In the genomic region with DNA sequence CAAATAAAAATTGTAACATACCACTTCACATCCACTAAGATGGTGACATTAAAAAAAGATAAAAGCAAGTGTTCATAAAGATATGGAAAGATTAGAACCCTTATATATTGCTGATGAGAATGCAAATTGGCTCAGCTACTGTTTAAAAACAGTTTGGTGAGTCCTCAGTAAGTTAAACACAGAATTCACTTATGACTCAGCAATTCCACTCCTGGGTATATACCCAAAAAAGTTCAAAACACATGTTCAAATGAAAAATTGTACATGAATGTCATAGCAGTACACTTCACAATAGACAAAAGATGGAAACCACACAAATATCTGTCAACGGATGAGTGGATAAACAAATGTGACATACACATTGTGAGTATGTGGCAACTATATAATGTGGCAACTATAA, we compare ENCODE assay signal across 25 cellular contexts. TPM values are rescaled to one million over a fixed set of nuclear protein-coding genes. Genes with fewer than 3 reads are reported as not detected.
DNase-seq lines count a peak whose midpoint lies in the region; ATAC-seq, FAIRE-seq and TF ChIP-seq lines count a peak whose summit lies in the region.
"Had no signal": no experiment of that assay in that cellular context is flagged by ENCODE, and none has a peak within 500 bp of the region (broad histone marks: within the 10 kb centered on the region; RNA-seq: fewer than 3 reads in every experiment).

No MANE protein-coding gene starts in this region.

- H2BK15ac ChIP-seq in IMR-90 (ENCODE audit: low read depth, low read length): no peak overlapping the region

- no peak overlapping the region for H3K56ac ChIP-seq in IMR-90 (ENCODE audit: extremely low read depth, insufficient read depth, low read length)

- H4K5ac ChIP-seq in IMR-90 (ENCODE audit: low read depth, low read length): no peak overlapping the region

- ATAC-seq in A549: no peak
- no peak for ATAC-seq in IMR-90 (ENCODE audit: low read depth)
- peak; percentile 42; the same call in 1 of the 3 replicates for ATAC-seq in K562
- ATAC-seq: GM12878, GM23338 had no signal

- H3K79me2 ChIP-seq in K562 (ENCODE audit: control insufficient read depth, insufficient read depth, low read length): no peaks in the 10 kb centered on the region

- intact Hi-C loops in IMR-90 (cut with micrococcal nuclease) (no loop called here), K562 (cut with micrococcal nuclease) (no loop called here)

- no peak overlapping the region for H2BK5ac ChIP-seq in IMR-90 (ENCODE audit: low read depth, low read length, poor library complexity, severe bottlenecking)

- H2AFZ ChIP-seq in IMR-90 (replicated peaks; ENCODE audit: low read length, poor library complexity) (no peak overlapping the region), K562 (ENCODE audit: low read depth, low read length) (peak overlapping the region; percentile 66)
- H2AFZ ChIP-seq: GM23338 had no signal

- H3K4me3 ChIP-seq in A549 (no peak overlapping the region), IMR-90 (ENCODE audit: insufficient read depth, low read depth, low read length) (no peak overlapping the region), K562 (no peak overlapping the region)
- H3K4me3 ChIP-seq: BLaER1 treated with 17β-estradiol and CSF1 and Interleukin-3, amounts not matched to agents 10 nM and 100 nM; GM12878; GM23338; HAP-1 had no signal

- no peaks in the 10 kb centered on the region for H4K20me1 ChIP-seq in IMR-90 (ENCODE audit: insufficient read depth, low read length)
- H4K20me1 ChIP-seq in K562 (replicated peaks; ENCODE audit: control insufficient read depth, insufficient read depth, low read length): no peaks in the 10 kb centered on the region
- H4K20me1 ChIP-seq: BLaER1 treated with 17β-estradiol and CSF1 and Interleukin-3, amounts not matched to agents 10 nM and 100 nM had no signal

- H3K27ac ChIP-seq in A549: no peak overlapping the region
- H3K27ac ChIP-seq in IMR-90 (ENCODE audit: insufficient read depth, low read length): no peak overlapping the region
- H3K27ac ChIP-seq in K562 (ENCODE audit: extremely low read depth, low read depth, low read length): peak overlapping the region; percentile 3; the same call in 1 of the 3 replicates
- H3K27ac ChIP-seq: 22Rv1; BLaER1 treated with 17β-estradiol and CSF1 and Interleukin-3, amounts not matched to agents 10 nM and 100 nM had no signal

- H4K8ac ChIP-seq in IMR-90 (ENCODE audit: low read depth in 2 of 2, low read length in 2 of 2): no peak overlapping the region

- no peaks in the 10 kb centered on the region for H3K4me1 ChIP-seq in A549
- H3K4me1 ChIP-seq in IMR-90 (ENCODE audit: control insufficient read depth, insufficient read depth, low read length): no peaks in the 10 kb centered on the region
- H3K4me1 ChIP-seq in K562 (replicated peaks in 1 of 2; ENCODE audit: control insufficient read depth in 2 of 2, insufficient read depth in 2 of 2, low read length in 2 of 2): no peaks in the 10 kb centered on the region
- H3K4me1 ChIP-seq: BE2C; BLaER1 treated with 17β-estradiol and CSF1 and Interleukin-3, amounts not matched to agents 10 nM and 100 nM; HAP-1 had no signal

- no peak overlapping the region for H2AK9ac ChIP-seq in IMR-90 (replicated peaks; ENCODE audit: low read depth, low read length, poor library complexity)

- DNase-seq in A549 (ENCODE audit: low read depth in 1 of 2, low spot score in 1 of 2): no peak
- DNase-seq in IMR-90: no peak
- peak; percentile 25 for DNase-seq in RPMI7951 (ENCODE audit: low read depth)
- peak in 1 of 4 experiments; percentile 21 for DNase-seq in K562 (ENCODE audit: extremely low read depth in 1 of 4, low spot score in 3 of 4)
- no peak for DNase-seq in DMS53 (lab: John Stamatoyannopoulos, UW)
- DNase-seq in activated naive CD4-positive, alpha-beta T cell treated with anti-CD3 and anti-CD28 coated beads, Interleukin-2, amount 50 U/mL, for 16 hours: no peak
- no peak for DNase-seq in G401 (ENCODE audit: low spot score)
- no peak for DNase-seq in GM12891 (ENCODE audit: insufficient read length, low spot score)
- DNase-seq: ACHN; AML-193; BE2C; CD4-positive, alpha-beta T cell; CD8-positive, alpha-beta memory T cell; DND-41; GDM1; HFFc6 had no signal

- H3K14ac ChIP-seq in IMR-90 (replicated peaks; ENCODE audit: low read depth, low read length): no peak overlapping the region

- H4K91ac ChIP-seq in IMR-90 (ENCODE audit: insufficient read depth, low read depth, low read length): no peak overlapping the region

- H3K9me3 ChIP-seq in A549 (no peaks in the 10 kb centered on the region), IMR-90 (ENCODE audit: control insufficient read depth, insufficient read depth, low read length) (no peaks in the 10 kb centered on the region), K562 (replicated peaks; ENCODE audit: control insufficient read depth, insufficient read depth, low read depth, low read length) (no peaks in the 10 kb centered on the region)
- H3K9me3 ChIP-seq: BE2C; BLaER1 treated with 17β-estradiol and CSF1 and Interleukin-3, amounts not matched to agents 10 nM and 100 nM; HAP-1 had no signal

- H3K4me2 ChIP-seq in A549 (no peak overlapping the region), IMR-90 (ENCODE audit: low read depth, low read length) (no peak overlapping the region), K562 (ENCODE audit: insufficient read depth, low read length) (no peak overlapping the region)
- H3K4me2 ChIP-seq: BLaER1 treated with 17β-estradiol and CSF1 and Interleukin-3, amounts not matched to agents 10 nM and 100 nM; GM23338 had no signal

- no peak overlapping the region for H2BK120ac ChIP-seq in IMR-90 (ENCODE audit: low read depth, low read length)

- H3K23ac ChIP-seq in IMR-90 (ENCODE audit: low read depth, low read length): no peak overlapping the region

- CTCF ChIA-PET in A549 (lab: Yijun Ruan, JAX) (no interaction called here), IMR-90 (lab: Yijun Ruan, JAX) (no interaction called here), K562 (lab: Yijun Ruan, JAX; ENCODE audit: low intra/inter-chr PET ratio) (no interaction called here)

- WGBS in A549 (ENCODE audit: missing lambda C conversion rate): 7% methylated on average over 1 of the region's 1 CpG
- WGBS in IMR-90 (ENCODE audit: extremely low coverage in 2 of 2, insufficient read length in 1 of 2), 2 experiments: no CpG with 5 or more reads among the region's 1 CpG
- WGBS in K562 (ENCODE audit: insufficient coverage, low coverage, missing lambda C conversion rate): 20% methylated on average over 1 of the region's 1 CpG

- peak; percentile 54 for FAIRE-seq in A549 (lab: Jason Lieb, UNC)
- FAIRE-seq in K562 (lab: Jason Lieb, UNC): peak; percentile 65
- no peak for FAIRE-seq in GM12891 (lab: Jason Lieb, UNC)
- FAIRE-seq: A204.1, GM12878, GM18507, H54 had no signal

- dilution Hi-C loops in IMR-90 (cut with HindIII; ENCODE audit: low sequenced_read_pairs, unreplicated experiment): no loop called here

- no TSS peak for BruUV-seq in IMR-90 (replicated peaks; lab: Mats Ljungman, UMichigan)
- no TSS peak for BruUV-seq in K562 (replicated peaks; lab: Mats Ljungman, UMichigan)

- no peak overlapping the region for H3K4ac ChIP-seq in IMR-90 (ENCODE audit: low read depth, low read length)

- H3K36me3 ChIP-seq in IMR-90 (ENCODE audit: control insufficient read depth, insufficient read depth, low read length) (no peaks in the 10 kb centered on the region), K562 (ENCODE audit: control insufficient read depth, insufficient read depth, low read length) (no peaks in the 10 kb centered on the region)
- H3K36me3 ChIP-seq: BE2C; BLaER1 treated with 17β-estradiol and CSF1 and Interleukin-3, amounts not matched to agents 10 nM and 100 nM; HAP-1 had no signal

- H3K9me1 ChIP-seq in IMR-90 (ENCODE audit: insufficient read depth, low read length) (no peaks in the 10 kb centered on the region), K562 (ENCODE audit: control insufficient read depth, insufficient read depth, low read length) (no peaks in the 10 kb centered on the region)

- in situ Hi-C loops in IMR-90 (cut with MboI; ENCODE audit: low sequenced_read_pairs): no loop called here
- in situ Hi-C loops in K562 (cut with MboI): no loop called here
- in situ Hi-C loops in G401 (cut with HindIII; ENCODE audit: low sequenced_read_pairs): no loop called here

- TF ChIP-seq CTCF in A549 (IDR thresholded peaks at IDR 0.05): no peak
- TF ChIP-seq CTCF in IMR-90 (conservative IDR thresholded peaks at IDR 0.05; ENCODE audit: low read depth, low read length): no peak
- no peak for TF ChIP-seq CTCF in K562 (IDR thresholded peaks at IDR 0.05 in 2 of 3, conservative IDR thresholded peaks at IDR 0.05 in 1 of 3; ENCODE audit: insufficient read depth in 2 of 3, low read depth in 1 of 3, low read length in 3 of 3)

- TF ChIP-seq RAD21 in A549 (conservative IDR thresholded peaks at IDR 0.05 in 1 of 2, IDR thresholded peaks at IDR 0.05 in 1 of 2): no peak
- TF ChIP-seq RAD21 in IMR-90 (IDR thresholded peaks at IDR 0.05; ENCODE audit: low read length): no peak
- TF ChIP-seq RAD21 in K562 (CRISPR knock-in tag; conservative IDR thresholded peaks at IDR 0.05 in 1 of 2, IDR thresholded peaks at IDR 0.05 in 1 of 2): no peak

- H3K18ac ChIP-seq in IMR-90 (ENCODE audit: low read depth, low read length): no peak overlapping the region

- H3K79me1 ChIP-seq in IMR-90 (ENCODE audit: low read depth in 1 of 2, low read length in 2 of 2): no peaks in the 10 kb centered on the region

- H2BK20ac ChIP-seq in IMR-90 (ENCODE audit: low read depth, low read length): no peak overlapping the region

- H2AK5ac ChIP-seq in IMR-90 (ENCODE audit: low read depth, low read length): no peak overlapping the region

- TF ChIP-seq POLR2A in A549 (IDR thresholded peaks at IDR 0.05; ENCODE audit: low read length) (no peak), IMR-90 (IDR thresholded peaks at IDR 0.05; ENCODE audit: low read depth, low read length) (no peak), K562 (conservative IDR thresholded peaks at IDR 0.05) (no peak), GM12891 (IDR thresholded peaks at IDR 0.05; ENCODE audit: low read depth, low read length) (no peak)

- TF ChIP-seq EP300 in A549 (IDR thresholded peaks at IDR 0.05) (no peak), K562 (IDR thresholded peaks at IDR 0.05; ENCODE audit: low read length) (no peak)

- H3K27me3 ChIP-seq in IMR-90 (ENCODE audit: control insufficient read depth, insufficient read depth, low read length): no peaks in the 10 kb centered on the region
- no peaks in the 10 kb centered on the region for H3K27me3 ChIP-seq in K562 (ENCODE audit: control insufficient read depth in 2 of 2, insufficient read depth in 2 of 2, low read length in 2 of 2)
- H3K27me3 ChIP-seq: BE2C had no signal

- H3K9ac ChIP-seq in IMR-90 (ENCODE audit: low read depth, low read length) (no peak overlapping the region), K562 (ENCODE audit: insufficient read depth in 1 of 2, low read depth in 2 of 2, low read length in 2 of 2) (no peak overlapping the region)
- H3K9ac ChIP-seq: BLaER1 treated with 17β-estradiol and CSF1 and Interleukin-3, amounts not matched to agents 10 nM and 100 nM had no signal

- POLR2A ChIA-PET in A549 (lab: Yijun Ruan, JAX): no interaction called here
- POLR2A ChIA-PET in IMR-90 (lab: Charles Lee; ENCODE audit: unreplicated experiment): no interaction called here
- POLR2A ChIA-PET in K562 (lab: Yijun Ruan, JAX): no interaction called here

RNA-seq across cellular contexts. Expression of a gene that starts 39.0 kb away (rescaled TPM):
- polyA plus RNA-seq in A549 (2011; rRNA removed): 1.4 and 1.7 TPM in 2 replicates
- 0.16 and 0.35 TPM in 2 replicates for polyA plus RNA-seq in A549 (2012; cell fraction: cytosol; rRNA removed)
- polyA plus RNA-seq in A549 (2012; cell fraction: nucleus; rRNA removed): 0.10 TPM in 2 replicates
- 0.30 to 0.39 TPM (median 0.36 TPM) in 3 replicates for polyA plus RNA-seq in A549 (2017; fragmentation: RNase III; extraction: RNeasy Plus Mini Kit Qiagen cat#74134 plus additional on column Dnase treatment)
- 1.3 and 2.7 TPM in 2 replicates for polyA minus RNA-seq in A549 (2011; rRNA and poly(A)+ RNA removed)
- not detected in 2 replicates for total RNA-seq in IMR-90 (2012; rRNA removed)
- not detected in 2 replicates for polyA plus RNA-seq in IMR-90 (2012; rRNA removed)
- not detected in 2 replicates for polyA plus RNA-seq in IMR-90 (2012; cell fraction: cytosol; rRNA removed)
- not detected in 2 replicates for polyA plus RNA-seq in IMR-90 (2012; cell fraction: nucleus; rRNA removed; ENCODE audit: low replicate concordance)
- total RNA-seq in RPMI7951 (2014; rRNA removed; shearing (Covaris generic)): 4.0 and 6.5 TPM in 2 replicates
- 2.2 and 3.4 TPM in 2 replicates for total RNA-seq in K562 (2011; cell fraction: chromatin; rRNA removed; ENCODE audit: low replicate concordance)
- 1.2 and 1.3 TPM in 2 replicates for total RNA-seq in K562 (2011; cell fraction: nucleolus; rRNA removed)
- total RNA-seq in K562 (2011; cell fraction: nucleoplasm; rRNA removed): 2.7 and 4.0 TPM in 2 replicates
- total RNA-seq in K562 (2014; rRNA removed): 0.45 and 1.3 TPM in 2 replicates
- total RNA-seq in K562 (2014; rRNA removed; fragmentation: Illumina TruSeq; extraction: Trizol): 1.9 TPM in 2 replicates
- 2.1 and 2.5 TPM in 2 replicates for total RNA-seq in K562 (2015; rRNA removed; fragmentation: Illumina TruSeq; extraction: Trizol)
- total RNA-seq in K562 (2021): 1.7 and 2.0 TPM in 2 replicates
- polyA plus RNA-seq in K562 (2011; rRNA removed): 3.5 and 4.0 TPM in 2 replicates
- polyA plus RNA-seq in K562 (2011; cell fraction: cytosol; rRNA removed): 1.9 and 3.3 TPM in 2 replicates
- 1.7 and 1.8 TPM in 2 replicates for polyA plus RNA-seq in K562 (2011; cell fraction: nucleus; rRNA removed)
- 2.6 and 3.5 TPM in 2 replicates for polyA plus RNA-seq in K562 (2012)
- 2.8 and 4.1 TPM in 2 replicates for polyA plus RNA-seq in K562 (2014; fragmentation: Illumina TruSeq; extraction: Trizol)
- polyA plus RNA-seq in K562 (2014; fragmentation: Nextera tagmentation; extraction: Ambion mirVana): 1 to 10 TPM in 1 of 2 experiments, under 1 TPM in 1; 0.96 to 1.3 TPM
- polyA plus RNA-seq in K562 (2014; rRNA removed): 0.99 and 1.9 TPM in 2 replicates
- polyA minus RNA-seq in K562 (2011; rRNA and poly(A)+ RNA removed): 6.1 and 6.3 TPM in 2 replicates
- polyA minus RNA-seq in K562 (2011; cell fraction: cytosol; rRNA and poly(A)+ RNA removed): 2.5 and 2.8 TPM in 2 replicates
- 1.2 and 4.2 TPM in 2 replicates for polyA minus RNA-seq in K562 (2011; cell fraction: nucleus; rRNA and poly(A)+ RNA removed)
- not detected in 2 replicates for total RNA-seq in G401 (2014; rRNA removed; shearing (Covaris generic))
- not detected for polyA plus RNA-seq in GM12891 (2012; ENCODE audit: low read depth, missing spikeins)
- total RNA-seq: CD4-positive, alpha-beta T cell; GM12878; HFFc6 had no signal
- polyA plus RNA-seq: CD14-positive monocyte; CD8-positive, alpha-beta memory T cell had no signal
